ENCODE assay signal across 17 cellular contexts in genomic region chr6:111864138-111865048, GRCh38. TPM values are rescaled to one million over a fixed set of nuclear protein-coding genes. Genes with fewer than 3 reads are reported as not detected.
DNase-seq lines count a peak whose midpoint lies in the region; ATAC-seq, FAIRE-seq and TF ChIP-seq lines count a peak whose summit lies in the region.
"Had no signal": no experiment of that assay in that cellular context is flagged by ENCODE, and none has a peak within 500 bp of the region (broad histone marks: within the 10 kb centered on the region; RNA-seq: fewer than 3 reads in every experiment).

No MANE protein-coding gene starts in this region.

- no peak for FAIRE-seq in HTR-8/SVneo (lab: Jason Lieb, UNC)
- FAIRE-seq: islet of Langerhans, TTC549 had no signal

- H3K4me1 Mint-ChIP-seq in CD4-positive, alpha-beta T cell (ENCODE audit: low read depth), result peaks cover 100% of the 10 kb centered on the region
- peaks cover 96 to 100% (median 100%) of the 10 kb centered on the region in 3 donors for H3K4me1 Mint-ChIP-seq in CD8-positive, alpha-beta memory T cell
- peaks cover 97% of the 10 kb centered on the region for H3K4me1 Mint-ChIP-seq in activated T-helper 1 cell treated with anti-CD3 and anti-CD28 coated beads, Interleukin-12 subunit alpha, Interleukin-12 subunit beta, Interleukin-2, Interleukin-4 antibody, amounts not matched to agents 30 ng/mL and 10 ng/mL and 1 ng/mL, durations not matched to agents 14 hours and 24 hours and 36 hours (ENCODE audit: low read depth)

- DNase-seq in CD4-positive, alpha-beta T cell, result no peak
- no peak for DNase-seq in CD8-positive, alpha-beta memory T cell
- DNase-seq in activated T-helper 1 cell treated with anti-CD3 and anti-CD28 coated beads, Interleukin-12 subunit alpha, Interleukin-12 subunit beta, Interleukin-2, Interleukin-4 antibody, amounts not matched to agents 30 ng/mL and 10 ng/mL and 1 ng/mL, durations not matched to agents 14 hours and 24 hours and 36 hours (ENCODE audit: low spot score), result no peak
- DNase-seq in islet precursor cell (peak; percentile 30), HTR-8/SVneo (ENCODE audit: insufficient read length, low spot score) (no peak), cerebellar cortex (ENCODE audit: low spot score) (no peak)
- DNase-seq: anterior cingulate cortex, colonic mucosa, NCI-H1694 treated with DMSO at 0.1 percent for 48 hours, NCI-H510A treated with DMSO at 0.1 percent for 48 hours, testis had no signal

- CTCF ChIA-PET in CD4-positive, alpha-beta T cell (lab: Charles Lee), result interaction anchor here (1.3 to 1.9 kb wide), 3 partner anchors 9 to 20 kb away, joined by 3 to 5 read pairs (median 4); partner anchors contain the start of gene FYN
- CTCF ChIA-PET in CD8-positive, alpha-beta memory T cell (lab: Charles Lee), result interaction anchor here (0.8 to 1.6 kb wide), 6 partner anchors 9 to 154 kb away, joined by 3 to 6 read pairs (median 3); partner anchors contain the start of gene FYN

- H3K36me3 Mint-ChIP-seq in CD4-positive, alpha-beta T cell (ENCODE audit: low read depth), result peaks cover 30% of the 10 kb centered on the region
- H3K36me3 Mint-ChIP-seq in CD8-positive, alpha-beta memory T cell, result peaks cover 0 to 50% (median 6%) of the 10 kb centered on the region in 3 donors
- peaks cover 60% of the 10 kb centered on the region for H3K36me3 Mint-ChIP-seq in activated T-helper 1 cell treated with anti-CD3 and anti-CD28 coated beads, Interleukin-12 subunit alpha, Interleukin-12 subunit beta, Interleukin-2, Interleukin-4 antibody, amounts not matched to agents 30 ng/mL and 10 ng/mL and 1 ng/mL, durations not matched to agents 14 hours and 24 hours and 36 hours (ENCODE audit: low read depth)

- H3K27ac ChIP-seq in CD4-positive, alpha-beta T cell (ENCODE audit: low read depth, low read length), result no peak overlapping the region
- H3K27ac ChIP-seq in CD8-positive, alpha-beta memory T cell (ENCODE audit: low read depth, low read length), result no peak overlapping the region
- H3K27ac ChIP-seq: BLaER1, colonic mucosa, right atrium auricular region, testis had no signal

- no peaks in the 10 kb centered on the region for H3K27me3 ChIP-seq in CD4-positive, alpha-beta T cell (ENCODE audit: control insufficient read depth, insufficient read depth, low read length)
- no peaks in the 10 kb centered on the region for H3K27me3 ChIP-seq in CD8-positive, alpha-beta memory T cell (ENCODE audit: insufficient read depth, low read length, poor library complexity, severe bottlenecking)
- H3K27me3 ChIP-seq: BLaER1, colonic mucosa, right atrium auricular region, testis had no signal

- H3K27me3 Mint-ChIP-seq in CD4-positive, alpha-beta T cell, result no peaks in the 10 kb centered on the region
- no peaks in the 10 kb centered on the region for H3K27me3 Mint-ChIP-seq in CD8-positive, alpha-beta memory T cell
- H3K27me3 Mint-ChIP-seq in activated T-helper 1 cell treated with anti-CD3 and anti-CD28 coated beads, Interleukin-12 subunit alpha, Interleukin-12 subunit beta, Interleukin-2, Interleukin-4 antibody, amounts not matched to agents 30 ng/mL and 10 ng/mL and 1 ng/mL, durations not matched to agents 14 hours and 24 hours and 36 hours (ENCODE audit: insufficient read depth), result no peaks in the 10 kb centered on the region
- H3K27me3 Mint-ChIP-seq: memory B cell had no signal

- no peak for ATAC-seq in CD4-positive, alpha-beta T cell (ENCODE audit: poor library complexity)
- no peak for ATAC-seq in GM18873 (IDR thresholded peaks at IDR 0.05; ENCODE audit: low FRiP score, unreplicated experiment)

- POLR2A ChIA-PET in CD4-positive, alpha-beta T cell (lab: Charles Lee), result interaction anchor here (0.6 to 1.8 kb wide), 6 partner anchors 9 to 989 kb away, joined by 3 to 5 read pairs (median 4); partner anchors contain the start of gene FYN
- POLR2A ChIA-PET in CD8-positive, alpha-beta memory T cell (lab: Charles Lee), result interaction anchor here (0.8 to 1.1 kb wide), 2 partner anchors 9 to 10 kb away, joined by 3 read pairs; partner anchors contain the start of gene FYN

- H3K27ac Mint-ChIP-seq in CD4-positive, alpha-beta T cell, result peak overlapping the region; percentile 93
- peak overlapping the region in 7 of 8 donors; percentile 7 to 81 (median 61) for H3K27ac Mint-ChIP-seq in CD8-positive, alpha-beta memory T cell
- H3K27ac Mint-ChIP-seq in activated T-helper 1 cell treated with anti-CD3 and anti-CD28 coated beads, Interleukin-12 subunit alpha, Interleukin-12 subunit beta, Interleukin-2, Interleukin-4 antibody, amounts not matched to agents 30 ng/mL and 10 ng/mL and 1 ng/mL, durations not matched to agents 14 hours and 24 hours and 36 hours, result peak overlapping the region; percentile 85
- H3K27ac Mint-ChIP-seq: memory B cell had no signal

- no peaks in the 10 kb centered on the region for H3K9me3 ChIP-seq in CD4-positive, alpha-beta T cell (ENCODE audit: control insufficient read depth, low read length)
- H3K9me3 ChIP-seq in CD8-positive, alpha-beta memory T cell (ENCODE audit: low read length), result no peaks in the 10 kb centered on the region
- H3K9me3 ChIP-seq: BLaER1, colonic mucosa, right atrium auricular region, testis had no signal

- H3K4me3 ChIP-seq in CD8-positive, alpha-beta memory T cell (ENCODE audit: low read length), result no peak overlapping the region
- H3K4me3 ChIP-seq: BLaER1, colonic mucosa, right atrium auricular region, testis had no signal

- no peaks in the 10 kb centered on the region for H3K36me3 ChIP-seq in CD8-positive, alpha-beta memory T cell (ENCODE audit: insufficient read depth, low read length)
- H3K36me3 ChIP-seq: colonic mucosa, right atrium auricular region had no signal

- no peaks in the 10 kb centered on the region for H3K9me3 Mint-ChIP-seq in CD4-positive, alpha-beta T cell
- H3K9me3 Mint-ChIP-seq in CD8-positive, alpha-beta memory T cell, result no peaks in the 10 kb centered on the region
- no peaks in the 10 kb centered on the region for H3K9me3 Mint-ChIP-seq in activated T-helper 1 cell treated with anti-CD3 and anti-CD28 coated beads, Interleukin-12 subunit alpha, Interleukin-12 subunit beta, Interleukin-2, Interleukin-4 antibody, amounts not matched to agents 30 ng/mL and 10 ng/mL and 1 ng/mL, durations not matched to agents 14 hours and 24 hours and 36 hours
- H3K9me3 Mint-ChIP-seq: memory B cell had no signal

- H3K4me3 Mint-ChIP-seq in CD4-positive, alpha-beta T cell, result peak overlapping the region; percentile 71
- peak overlapping the region; percentile 13 to 77 (median 59) for H3K4me3 Mint-ChIP-seq in CD8-positive, alpha-beta memory T cell
- peak overlapping the region; percentile 74 for H3K4me3 Mint-ChIP-seq in activated T-helper 1 cell treated with anti-CD3 and anti-CD28 coated beads, Interleukin-12 subunit alpha, Interleukin-12 subunit beta, Interleukin-2, Interleukin-4 antibody, amounts not matched to agents 30 ng/mL and 10 ng/mL and 1 ng/mL, durations not matched to agents 14 hours and 24 hours and 36 hours
- H3K4me3 Mint-ChIP-seq: memory B cell had no signal

- peaks cover 100% of the 10 kb centered on the region for H3K4me1 ChIP-seq in CD8-positive, alpha-beta memory T cell (ENCODE audit: insufficient read depth, low read length)
- H3K4me1 ChIP-seq: colonic mucosa had no signal

- TF ChIP-seq CTCF in CD4-positive, alpha-beta T cell (IDR thresholded peaks at IDR 0.05), result no peak

- intact Hi-C loops in CD4-positive, alpha-beta T cell (cut with DNase I, micrococcal nuclease), result loop anchor here in 1 of 2 experiments (5.0 kb wide), 1 partner anchor 102 kb away; no protein-coding TSS in a partner anchor
- intact Hi-C loops in activated T-helper 1 cell treated with anti-CD3 and anti-CD28 coated beads, Interleukin-12 subunit alpha, Interleukin-12 subunit beta, Interleukin-2, Interleukin-4 antibody, amounts not matched to agents 30 ng/mL and 10 ng/mL and 1 ng/mL, durations not matched to agents 14 hours and 24 hours and 36 hours (cut with micrococcal nuclease), result loop anchor here (1.0 kb wide), 2 partner anchors 18 to 26 kb away; no protein-coding TSS in a partner anchor

RNA-seq across cellular contexts. Expression of gene FYN, which starts 8.9 kb away (rescaled TPM):
- 100 to 1,000 TPM; 419 TPM for total RNA-seq in CD4-positive, alpha-beta T cell
- total RNA-seq in CD8-positive, alpha-beta memory T cell, result 100 to 1,000 TPM; 481 to 491 TPM
- polyA plus RNA-seq in CD8-positive, alpha-beta memory T cell, result 611 TPM
- total RNA-seq in activated T-helper 1 cell treated with anti-CD3 and anti-CD28 coated beads, Interleukin-12 subunit alpha, Interleukin-12 subunit beta, Interleukin-2, Interleukin-4 antibody, amounts not matched to agents 30 ng/mL and 10 ng/mL and 1 ng/mL, durations not matched to agents 14 hours and 24 hours and 36 hours, result 347 and 355 TPM in 2 replicates
